13 cellular contexts compared by ENCODE assay signal in the genomic region with DNA sequence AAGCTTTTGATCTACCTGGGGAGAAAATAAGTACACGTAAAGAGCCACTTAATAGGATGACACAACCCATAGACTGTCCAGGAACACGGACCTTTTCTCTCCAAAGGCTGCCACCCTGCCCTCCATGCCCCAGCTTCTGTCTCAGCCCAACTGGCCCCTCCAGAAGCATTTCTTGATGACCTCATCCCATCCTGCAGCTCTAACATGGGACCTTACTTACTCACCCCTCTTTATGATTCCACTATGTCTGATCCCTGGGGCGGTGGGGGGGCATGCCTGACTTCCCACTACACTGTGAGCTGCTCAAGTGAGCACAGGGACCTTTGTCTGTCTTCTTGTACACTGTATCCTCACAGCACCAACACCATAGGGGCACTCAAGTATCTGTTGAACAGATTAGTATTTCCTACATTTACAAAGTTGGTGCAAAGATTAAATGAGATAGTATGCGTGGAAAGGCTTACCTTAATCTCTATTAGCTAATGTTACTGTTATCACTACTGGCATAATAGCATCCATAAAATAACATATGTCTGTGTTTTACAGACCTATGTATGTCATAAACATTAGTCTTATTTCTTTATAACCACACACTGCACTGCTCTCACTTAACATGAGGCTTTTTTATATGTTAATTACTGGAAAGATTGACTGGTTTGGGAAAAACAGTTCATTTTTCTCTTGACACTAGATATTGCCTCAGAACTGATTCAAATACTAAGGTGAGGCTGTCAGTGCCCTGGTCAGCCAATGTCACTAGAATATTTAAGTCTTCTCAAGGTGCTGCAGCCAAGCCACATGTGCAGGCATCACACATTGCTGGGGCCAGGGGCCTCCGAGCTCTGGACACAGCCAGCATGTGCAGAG.
DNase-seq lines count a peak whose midpoint lies in the region; ATAC-seq and TF ChIP-seq lines count a peak whose summit lies in the region.
"Had no signal": no experiment of that assay in that cellular context is flagged by ENCODE, and none has a peak within 500 bp of the region (broad histone marks: within the 10 kb centered on the region; RNA-seq: fewer than 3 reads in every experiment).

No MANE protein-coding gene starts in this region.

- peaks cover 31% of the 10 kb centered on the region for H3K4me1 Mint-ChIP-seq in activated CD8-positive, alpha-beta memory T cell treated with anti-CD3 and anti-CD28 coated beads, Interleukin-2, amount 10 ng/mL, durations not matched to agents 7 days and 5 days
- peaks cover 83% of the 10 kb centered on the region for H3K4me1 Mint-ChIP-seq in stimulated activated memory B cell treated with anti-CD40 and anti-IgM and Interleukin-4, amounts not matched to agents 10 μg/mL and 1 μg/mL and 100 μg/mL, for 72 hours
- peaks cover 38% of the 10 kb centered on the region for H3K4me1 Mint-ChIP-seq in CD14-positive monocyte

- H3K4me3 Mint-ChIP-seq in activated CD8-positive, alpha-beta memory T cell treated with anti-CD3 and anti-CD28 coated beads, Interleukin-2, amount 10 ng/mL, durations not matched to agents 7 days and 5 days: no peak overlapping the region
- H3K4me3 Mint-ChIP-seq in stimulated activated memory B cell treated with anti-CD40 and anti-IgM and Interleukin-4, amounts not matched to agents 10 μg/mL and 1 μg/mL and 100 μg/mL, for 72 hours: no peak overlapping the region
- peak overlapping the region in 1 of 2 donors; percentile 83 for H3K4me3 Mint-ChIP-seq in CD14-positive monocyte

- no peak for ATAC-seq in activated CD8-positive, alpha-beta memory T cell treated with anti-CD3 and anti-CD28 coated beads, Interleukin-2, amount 10 ng/mL, durations not matched to agents 7 days and 5 days
- no peak for ATAC-seq in stimulated activated memory B cell treated with anti-CD40 and anti-IgM and Interleukin-4, amounts not matched to agents 10 μg/mL and 1 μg/mL and 100 μg/mL, for 72 hours
- ATAC-seq: HCT116 had no signal

- CTCF ChIA-PET in activated CD8-positive, alpha-beta memory T cell treated with anti-CD3 and anti-CD28 coated beads, Interleukin-2, amount 10 ng/mL, durations not matched to agents 7 days and 5 days (lab: Charles Lee): interaction anchor here (1.8 kb wide), 1 partner anchor 10 kb away, joined by 5 read pairs; no protein-coding TSS in a partner anchor

- H3K9me3 Mint-ChIP-seq in activated CD8-positive, alpha-beta memory T cell treated with anti-CD3 and anti-CD28 coated beads, Interleukin-2, amount 10 ng/mL, durations not matched to agents 7 days and 5 days (ENCODE audit: low read depth): no peaks in the 10 kb centered on the region
- H3K9me3 Mint-ChIP-seq in stimulated activated memory B cell treated with anti-CD40 and anti-IgM and Interleukin-4, amounts not matched to agents 10 μg/mL and 1 μg/mL and 100 μg/mL, for 72 hours: no peaks in the 10 kb centered on the region
- H3K9me3 Mint-ChIP-seq in CD14-positive monocyte: peaks cover 0 to 3% (median 0%) of the 10 kb centered on the region in 7 donors

- intact Hi-C loops in posterior cingulate gyrus (cut with DNase I) (no loop called here), CD14-positive monocyte (cut with micrococcal nuclease) (no loop called here)

- TF ChIP-seq CTCF in fibroblast of mammary gland (conservative IDR thresholded peaks at IDR 0.05; ENCODE audit: control insufficient read depth, insufficient read depth, low read depth, low read length): no peak
- no peak for TF ChIP-seq CTCF in CD14-positive monocyte (IDR thresholded peaks at IDR 0.05)

- no peaks in the 10 kb centered on the region for H3K27me3 Mint-ChIP-seq in activated CD8-positive, alpha-beta memory T cell treated with anti-CD3 and anti-CD28 coated beads, Interleukin-2, amount 10 ng/mL, durations not matched to agents 7 days and 5 days
- no peaks in the 10 kb centered on the region for H3K27me3 Mint-ChIP-seq in stimulated activated memory B cell treated with anti-CD40 and anti-IgM and Interleukin-4, amounts not matched to agents 10 μg/mL and 1 μg/mL and 100 μg/mL, for 72 hours
- H3K27me3 Mint-ChIP-seq in CD14-positive monocyte (ENCODE audit: low read depth in 3 of 3): peaks cover 23 to 52% (median 35%) of the 10 kb centered on the region in 3 donors

- no peak overlapping the region for H3K27ac Mint-ChIP-seq in activated CD8-positive, alpha-beta memory T cell treated with anti-CD3 and anti-CD28 coated beads, Interleukin-2, amount 10 ng/mL, durations not matched to agents 7 days and 5 days
- peak overlapping the region; percentile 35 for H3K27ac Mint-ChIP-seq in stimulated activated memory B cell treated with anti-CD40 and anti-IgM and Interleukin-4, amounts not matched to agents 10 μg/mL and 1 μg/mL and 100 μg/mL, for 72 hours
- peak overlapping the region in 1 of 7 donors; percentile 21 for H3K27ac Mint-ChIP-seq in CD14-positive monocyte

- H3K4me3 ChIP-seq in fibroblast of mammary gland (ENCODE audit: control insufficient read depth, low read depth, low read length): no peak overlapping the region

- DNase-seq in activated CD8-positive, alpha-beta memory T cell treated with anti-CD3 and anti-CD28 coated beads, Interleukin-2, amount 10 ng/mL, durations not matched to agents 7 days and 5 days: peak; percentile 21
- no peak for DNase-seq in activated CD8-positive, alpha-beta memory T cell treated with anti-CD3 and anti-CD28 coated beads for 24 hours
- DNase-seq in RPMI7951 (ENCODE audit: low read depth): peak; percentile 11
- peak; percentile 27 for DNase-seq in fibroblast of mammary gland (ENCODE audit: low read depth)
- no peak for DNase-seq in posterior cingulate gyrus
- DNase-seq in CD14-positive monocyte (ENCODE audit: low spot score): no peak
- no peak for DNase-seq in NCI-H510A (lab: John Stamatoyannopoulos, UW)
- DNase-seq: ACHN, DMS 273 treated with DMSO at 0.1 percent for 48 hours, NCI-H1417 treated with DMSO at 0.1 percent for 48 hours, NCI-H526 treated with DMSO at 0.1 percent for 48 hours had no signal

- H3K36me3 Mint-ChIP-seq in activated CD8-positive, alpha-beta memory T cell treated with anti-CD3 and anti-CD28 coated beads, Interleukin-2, amount 10 ng/mL, durations not matched to agents 7 days and 5 days: peaks cover 4% of the 10 kb centered on the region
- H3K36me3 Mint-ChIP-seq in stimulated activated memory B cell treated with anti-CD40 and anti-IgM and Interleukin-4, amounts not matched to agents 10 μg/mL and 1 μg/mL and 100 μg/mL, for 72 hours: peaks cover 6% of the 10 kb centered on the region
- H3K36me3 Mint-ChIP-seq in CD14-positive monocyte: peaks cover 2 to 6% of the 10 kb centered on the region in 2 donors

Comparison
In these comparisons a context has a peak if more than half of its experiments do, and no peak if none do; other contexts are left out.
1. DNase-seq: peak in activated CD8-positive, alpha-beta memory T cell treated with anti-CD3 and anti-CD28 coated beads, Interleukin-2, amount 10 ng/mL, durations not matched to agents 7 days and 5 days (single experiment), RPMI7951 (single experiment) and fibroblast of mammary gland (single experiment); none in activated CD8-positive, alpha-beta memory T cell treated with anti-CD3 and anti-CD28 coated beads for 24 hours (single experiment), posterior cingulate gyrus (0 of 10), CD14-positive monocyte (single experiment) and NCI-H510A (single experiment).